19 cellular contexts compared by ENCODE assay signal in genomic region chr10:13883843-13884444, GRCh38.
A peak's percentile ranks its signal among the peaks of the same experiment; 100 is the strongest.
DNase-seq lines count a peak whose midpoint lies in the region; ATAC-seq, FAIRE-seq and TF ChIP-seq lines count a peak whose summit lies in the region.
"Had no signal": no experiment of that assay in that cellular context is flagged by ENCODE, and none has a peak within 500 bp of the region (broad histone marks: within the 10 kb centered on the region; RNA-seq: fewer than 3 reads in every experiment).

No MANE protein-coding gene starts in this region.

- peaks cover 23% of the 10 kb centered on the region for H3K4me1 Mint-ChIP-seq in astrocyte (ENCODE audit: low read depth, unreplicated experiment)
- H3K4me1 Mint-ChIP-seq in activated CD4-positive, alpha-beta T cell treated with anti-CD3 and anti-CD28 coated beads, Interleukin-2, amount 10 ng/mL, durations not matched to agents 24 days and 14 days: no peaks in the 10 kb centered on the region

- peaks cover 88% of the 10 kb centered on the region for H3K79me2 ChIP-seq in astrocyte (ENCODE audit: insufficient read depth, low read length)

- H3K27ac Mint-ChIP-seq in astrocyte (ENCODE audit: unreplicated experiment): no peak overlapping the region
- no peak overlapping the region for H3K27ac Mint-ChIP-seq in activated CD4-positive, alpha-beta T cell treated with anti-CD3 and anti-CD28 coated beads, Interleukin-2, amount 10 ng/mL, durations not matched to agents 24 days and 14 days
- H3K27ac Mint-ChIP-seq: CD8-positive, alpha-beta memory T cell had no signal

- H3K27ac ChIP-seq in heart left ventricle (peak overlapping the region in 9 of 12 donors; percentile 61 to 86 (median 80)), astrocyte (ENCODE audit: low read depth, low read length) (peak overlapping the region; percentile 97), subcutaneous abdominal adipose tissue (ENCODE audit: low read depth, low read length) (peak overlapping the region; percentile 97), colonic mucosa (no peak overlapping the region)
- H3K27ac ChIP-seq: 22Rv1, BLaER1, HL-60, KMS-11 had no signal

- H3K36me3 ChIP-seq in heart left ventricle (no peaks in the 10 kb centered on the region), astrocyte (ENCODE audit: insufficient read depth, low read length) (peaks cover 3% of the 10 kb centered on the region), subcutaneous abdominal adipose tissue (ENCODE audit: control insufficient read depth in 5 of 5, insufficient read depth in 5 of 5, low read length in 5 of 5) (peaks cover 0 to 5% (median 0%) of the 10 kb centered on the region in 5 donors), colonic mucosa (no peaks in the 10 kb centered on the region)
- H3K36me3 ChIP-seq: BLaER1 had no signal

- H3K4me3 Mint-ChIP-seq in astrocyte (ENCODE audit: unreplicated experiment): no peak overlapping the region
- H3K4me3 Mint-ChIP-seq in activated CD4-positive, alpha-beta T cell treated with anti-CD3 and anti-CD28 coated beads, Interleukin-2, amount 10 ng/mL, durations not matched to agents 24 days and 14 days: no peak overlapping the region
- H3K4me3 Mint-ChIP-seq: CD8-positive, alpha-beta memory T cell had no signal

- H3K27me3 Mint-ChIP-seq in astrocyte (ENCODE audit: low read depth, unreplicated experiment): no peaks in the 10 kb centered on the region
- H3K27me3 Mint-ChIP-seq in activated CD4-positive, alpha-beta T cell treated with anti-CD3 and anti-CD28 coated beads, Interleukin-2, amount 10 ng/mL, durations not matched to agents 24 days and 14 days: peaks cover 17% of the 10 kb centered on the region

- intact Hi-C loops in heart left ventricle (cut with DNase I) (loop anchor here in 1 of 10 donors (5.0 kb wide), 1 partner anchor 97 kb away; no protein-coding TSS in a partner anchor), left ventricle myocardium superior (cut with micrococcal nuclease) (no loop called here), colonic mucosa (cut with DNase I) (no loop called here)
- intact Hi-C loops in activated CD4-positive, alpha-beta T cell treated with anti-CD3 and anti-CD28 coated beads, Interleukin-2, amount 10 ng/mL, durations not matched to agents 24 days and 14 days (cut with micrococcal nuclease): no loop called here

- no peak for TF ChIP-seq POLR2A in heart left ventricle (IDR thresholded peaks at IDR 0.05)

- H3K9ac ChIP-seq in astrocyte (ENCODE audit: low read length): peak overlapping the region; percentile 2
- H3K9ac ChIP-seq in subcutaneous abdominal adipose tissue (ENCODE audit: low read length in 5 of 5): no peak overlapping the region
- H3K9ac ChIP-seq in colonic mucosa (ENCODE audit: low read depth in 2 of 2, low read length in 2 of 2): no peak overlapping the region
- H3K9ac ChIP-seq: BLaER1, KMS-11 had no signal

- H3K9me3 ChIP-seq in heart left ventricle: no peaks in the 10 kb centered on the region
- H3K9me3 ChIP-seq in astrocyte (ENCODE audit: insufficient read depth, low read depth, low read length): no peaks in the 10 kb centered on the region
- H3K9me3 ChIP-seq in subcutaneous abdominal adipose tissue (ENCODE audit: control insufficient read depth in 5 of 5, low read length in 5 of 5): no peaks in the 10 kb centered on the region
- no peaks in the 10 kb centered on the region for H3K9me3 ChIP-seq in colonic mucosa
- H3K9me3 ChIP-seq: BLaER1 had no signal

- no peaks in the 10 kb centered on the region for H3K9me3 Mint-ChIP-seq in astrocyte (ENCODE audit: unreplicated experiment)
- no peaks in the 10 kb centered on the region for H3K9me3 Mint-ChIP-seq in activated CD4-positive, alpha-beta T cell treated with anti-CD3 and anti-CD28 coated beads, Interleukin-2, amount 10 ng/mL, durations not matched to agents 24 days and 14 days
- H3K9me3 Mint-ChIP-seq: CD8-positive, alpha-beta memory T cell had no signal

- DNase-seq in heart left ventricle (no peak), left ventricle myocardium superior (no peak), astrocyte (ENCODE audit: low read depth) (no peak), fibroblast of peridontal ligament (ENCODE audit: extremely low read depth) (peak; percentile 46), colonic mucosa (no peak)
- no peak for DNase-seq in activated CD4-positive, alpha-beta T cell treated with anti-CD3 and anti-CD28 coated beads, Interleukin-2, amount 10 ng/mL, durations not matched to agents 24 days and 14 days
- DNase-seq: CD8-positive, alpha-beta memory T cell; HCEC 1CT; NCI-H1092; NCI-H1694 treated with DMSO at 0.1 percent for 48 hours; NCI-H774; Right ventricle myocardium superior had no signal

- no peak overlapping the region for H2AFZ ChIP-seq in astrocyte (ENCODE audit: low read depth, low read length)

- H3K4me3 ChIP-seq in heart left ventricle: no peak overlapping the region
- H3K4me3 ChIP-seq in astrocyte (ENCODE audit: insufficient read depth, low read depth, low read length): no peak overlapping the region
- no peak overlapping the region for H3K4me3 ChIP-seq in subcutaneous abdominal adipose tissue (ENCODE audit: low read depth in 1 of 5, low read length in 5 of 5)
- H3K4me3 ChIP-seq in colonic mucosa: no peak overlapping the region
- H3K4me3 ChIP-seq: BLaER1 had no signal

- WGBS in heart left ventricle, 4 donors: 38 to 47% (median 46%) methylated on average over 6 of the region's 6 CpGs

- H3K4me1 ChIP-seq in heart left ventricle: peaks cover 0 to 58% (median 26%) of the 10 kb centered on the region in 12 donors
- H3K4me1 ChIP-seq in astrocyte (ENCODE audit: insufficient read depth, low read length): peaks cover 36% of the 10 kb centered on the region
- peaks cover 14 to 87% (median 86%) of the 10 kb centered on the region in 5 donors for H3K4me1 ChIP-seq in subcutaneous abdominal adipose tissue (ENCODE audit: control insufficient read depth in 5 of 5, insufficient read depth in 5 of 5, low read length in 5 of 5)
- no peaks in the 10 kb centered on the region for H3K4me1 ChIP-seq in colonic mucosa

- peaks cover under 1% of the 10 kb centered on the region for H4K20me1 ChIP-seq in astrocyte (ENCODE audit: insufficient read depth, low read length)
- H4K20me1 ChIP-seq: BLaER1 had no signal

- ATAC-seq in heart left ventricle (no peak), left ventricle myocardium superior (no peak), GM21619 (IDR thresholded peaks at IDR 0.05; ENCODE audit: unreplicated experiment) (no peak)
- ATAC-seq: Panc1 had no signal

- H3K27me3 ChIP-seq in heart left ventricle (no peaks in the 10 kb centered on the region), astrocyte (ENCODE audit: insufficient read depth, low read length) (no peaks in the 10 kb centered on the region), subcutaneous abdominal adipose tissue (ENCODE audit: control insufficient read depth in 5 of 5, insufficient read depth in 4 of 5, low read length in 5 of 5) (no peaks in the 10 kb centered on the region), colonic mucosa (no peaks in the 10 kb centered on the region)
- H3K27me3 ChIP-seq: BLaER1 had no signal

- TF ChIP-seq CTCF in heart left ventricle (IDR thresholded peaks at IDR 0.05) (no peak), astrocyte (IDR thresholded peaks at IDR 0.05; ENCODE audit: insufficient read depth, low read depth, low read length) (no peak), colonic mucosa (IDR thresholded peaks at IDR 0.05) (no peak)

- peaks cover 8% of the 10 kb centered on the region for H3K36me3 Mint-ChIP-seq in astrocyte (ENCODE audit: low read depth, unreplicated experiment)
- H3K36me3 Mint-ChIP-seq in activated CD4-positive, alpha-beta T cell treated with anti-CD3 and anti-CD28 coated beads, Interleukin-2, amount 10 ng/mL, durations not matched to agents 24 days and 14 days (ENCODE audit: low read depth): no peaks in the 10 kb centered on the region
- H3K36me3 Mint-ChIP-seq: CD8-positive, alpha-beta memory T cell had no signal

- peak overlapping the region; percentile 10 for H3K4me2 ChIP-seq in astrocyte (ENCODE audit: low read length)
- H3K4me2 ChIP-seq: BLaER1, KMS-11 had no signal

- peak; percentile 20 for FAIRE-seq in astrocyte (lab: Jason Lieb, UNC)
